In the genomic region with DNA sequence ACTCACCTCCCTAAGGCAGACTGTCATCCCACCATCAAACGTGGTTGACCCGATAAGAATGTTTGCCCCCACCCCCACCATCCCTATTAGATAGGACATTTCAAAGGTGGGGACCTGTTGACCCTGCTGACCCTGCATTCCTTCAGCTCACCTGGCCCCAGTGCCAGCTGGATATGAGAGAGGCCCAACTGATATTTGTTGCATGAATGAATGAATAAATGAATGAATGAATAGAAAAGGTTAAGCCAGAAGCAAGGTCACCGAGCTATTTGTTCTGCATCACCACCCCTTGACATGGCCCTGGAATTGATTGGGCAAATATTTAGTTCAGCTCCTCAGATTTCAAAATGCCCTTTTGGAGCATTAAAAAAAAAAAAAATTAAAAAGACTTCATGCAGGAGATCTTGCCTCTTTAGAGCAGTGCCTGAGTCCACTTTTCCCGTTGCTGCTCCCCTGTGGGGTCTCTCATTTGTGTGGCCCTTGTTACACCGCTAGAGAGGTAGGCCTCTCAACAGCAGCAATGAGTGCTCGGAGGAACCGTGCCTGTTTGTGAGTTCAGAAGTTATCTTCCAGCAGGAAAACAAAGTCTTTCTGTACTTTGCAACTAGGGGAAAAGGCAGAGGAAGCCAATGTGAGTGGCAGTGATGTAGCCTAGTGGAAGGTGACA, we compare ENCODE assay signal across 28 cellular contexts. TPM values are rescaled to one million over a fixed set of nuclear protein-coding genes. Genes with fewer than 3 reads are reported as not detected.
DNase-seq lines count a peak whose midpoint lies in the region; ATAC-seq, FAIRE-seq and TF ChIP-seq lines count a peak whose summit lies in the region.
"Had no signal": no experiment of that assay in that cellular context is flagged by ENCODE, and none has a peak within 500 bp of the region (broad histone marks: within the 10 kb centered on the region; RNA-seq: fewer than 3 reads in every experiment).

No MANE protein-coding gene starts in this region.

- H3K4me3 Mint-ChIP-seq in type B pancreatic cell (no peak overlapping the region), CD14-positive monocyte (no peak overlapping the region)
- H3K4me3 Mint-ChIP-seq: GM23338 had no signal

- no TSS peak for BruUV-seq in HepG2 (replicated peaks; lab: Mats Ljungman, UMichigan)

- POLR2A ChIA-PET in HepG2 (lab: Yijun Ruan, JAX): interaction anchor here (0.6 to 8.1 kb wide), 16 partner anchors 9 to 184 kb away, joined by 3 to 142 read pairs (median 8); a partner anchor contains a TSS

- H3K9me3 Mint-ChIP-seq in type B pancreatic cell: no peaks in the 10 kb centered on the region
- H3K9me3 Mint-ChIP-seq in CD14-positive monocyte: peaks cover 0 to 10% (median 0%) of the 10 kb centered on the region in 7 donors
- H3K9me3 Mint-ChIP-seq: GM23338 had no signal

- H3K4me3 ChIP-seq in HepG2 (replicated peaks in 1 of 3; ENCODE audit: insufficient read depth in 1 of 3, low read depth in 2 of 3, low read length in 3 of 3) (peak overlapping the region in 1 of 3 experiments; percentile 30; a peak in 1 of 6 replicates), osteoblast (ENCODE audit: insufficient read depth, low read length) (no peak overlapping the region)
- H3K4me3 ChIP-seq: GM23338 had no signal

- H3K27ac ChIP-seq in HepG2 (ENCODE audit: extremely low read length, insufficient read depth, low read length): peak overlapping the region; percentile 94
- peak overlapping the region; percentile 67 for H3K27ac ChIP-seq in osteoblast (ENCODE audit: low read depth, low read length)
- H3K27ac ChIP-seq: HL-60 had no signal

- peak in 1 of 2 experiments; percentile 92; a peak in 3 of 4 replicates for TF ChIP-seq EP300 in HepG2 (IDR thresholded peaks at IDR 0.05; ENCODE audit: low read depth in 2 of 2, low read length in 2 of 2)
- TF ChIP-seq EP300 in HepG2 (CRISPR knock-in tag; IDR thresholded peaks at IDR 0.05; ENCODE audit: borderline replicate concordance): peak; percentile 61; the same call in 1 of the 2 replicates

- no peaks in the 10 kb centered on the region for H3K36me3 Mint-ChIP-seq in type B pancreatic cell
- no peaks in the 10 kb centered on the region for H3K36me3 Mint-ChIP-seq in CD14-positive monocyte

- TF ChIP-seq CTCF in HepG2 (CRISPR knock-in tag; IDR thresholded peaks at IDR 0.05) (peak; percentile 44), osteoblast (IDR thresholded peaks at IDR 0.05; ENCODE audit: extremely low read depth, low read depth, low read length) (no peak), type B pancreatic cell (conservative IDR thresholded peaks at IDR 0.05) (no peak), CD14-positive monocyte (IDR thresholded peaks at IDR 0.05) (no peak)

- no peak for TF ChIP-seq RAD21 in HepG2 (CRISPR knock-in tag; IDR thresholded peaks at IDR 0.05)

- H3K27ac Mint-ChIP-seq in type B pancreatic cell: peak overlapping the region; percentile 71
- H3K27ac Mint-ChIP-seq in CD14-positive monocyte: no peak overlapping the region
- H3K27ac Mint-ChIP-seq: GM23338 had no signal

- H3K27me3 ChIP-seq in HepG2 (ENCODE audit: control insufficient read depth in 1 of 2, insufficient read depth in 2 of 2, low read length in 2 of 2) (no peaks in the 10 kb centered on the region), osteoblast (ENCODE audit: insufficient read depth, low read length) (no peaks in the 10 kb centered on the region)

- TF ChIP-seq POLR2A in HepG2 (IDR thresholded peaks at IDR 0.05; ENCODE audit: insufficient read depth in 1 of 2, low read depth in 2 of 2, low read length in 2 of 2): 0 out of 4 replicates have a peak, but pooled peaks of 1 of the 2 experiments have one; percentile 17

- H2AFZ ChIP-seq in HepG2 (ENCODE audit: low read length) (no peak overlapping the region), osteoblast (ENCODE audit: low read length) (no peak overlapping the region)
- H2AFZ ChIP-seq: GM23338 had no signal

- no peaks in the 10 kb centered on the region for H3K9me3 ChIP-seq in HepG2 (ENCODE audit: low read length)
- no peaks in the 10 kb centered on the region for H3K9me3 ChIP-seq in osteoblast (ENCODE audit: low read depth, low read length)
- H3K9me3 ChIP-seq: SK-N-SH had no signal

- in situ Hi-C loops in HepG2 (cut with HindIII; ENCODE audit: extremely low pct_ligation_motif_present, low pct_unique_long_range_greater_than_20kb): no loop called here

- peak overlapping the region; percentile 57 for H3K9ac ChIP-seq in HepG2 (ENCODE audit: insufficient read depth, low read depth, low read length)
- H3K9ac ChIP-seq: SK-N-SH had no signal

- DNase-seq in cardiac septum (ENCODE audit: low spot score) (peak; percentile 66), Right ventricle myocardium inferior (ENCODE audit: missing footprints) (no peak), HepG2 (ENCODE audit: low spot score) (peak; percentile 90), osteoblast (ENCODE audit: insufficient read length, low spot score, missing footprints) (peak; percentile 68), type B pancreatic cell (ENCODE audit: extremely low spot score, unreplicated experiment) (no peak), NCI-H748 treated with DMSO at 0.1 percent for 48 hours (lab: John Stamatoyannopoulos, UW) (no peak), foreskin melanocyte (no peak), CD14-positive monocyte (ENCODE audit: low spot score) (no peak)
- DNase-seq: 8988T, AML-193, DMS53, GDM1, HCEC 1CT, Karpas-422, MM.1S, NCI-H1048, NCI-H1417 treated with DMSO at 0.1 percent for 48 hours, NCI-H187 treated with DMSO at 0.1 percent for 48 hours, NCI-H2107, SIG-M5, SK-N-SH had no signal

- H3K4me2 ChIP-seq in HepG2 (ENCODE audit: low read depth, low read length) (peak overlapping the region; percentile 66), osteoblast (ENCODE audit: insufficient read depth, low read length) (no peak overlapping the region)
- H3K4me2 ChIP-seq: GM23338, SK-N-SH had no signal

- ATAC-seq in Right ventricle myocardium inferior (no peak), HepG2 (peak; percentile 77)
- ATAC-seq: GM23338 had no signal

- peak; percentile 81 for FAIRE-seq in HepG2 (lab: Jason Lieb, UNC)
- FAIRE-seq: D721Med, GM18507 had no signal

- no peaks in the 10 kb centered on the region for H3K79me2 ChIP-seq in HepG2 (ENCODE audit: insufficient read depth, low read length)
- no peaks in the 10 kb centered on the region for H3K79me2 ChIP-seq in osteoblast (ENCODE audit: insufficient read depth, low read length)

- no peaks in the 10 kb centered on the region for H3K4me1 Mint-ChIP-seq in type B pancreatic cell (ENCODE audit: unreplicated experiment)
- no peaks in the 10 kb centered on the region for H3K4me1 Mint-ChIP-seq in CD14-positive monocyte
- H3K4me1 Mint-ChIP-seq: GM23338 had no signal

- intact Hi-C loops in cardiac septum (cut with DNase I): no loop called here
- intact Hi-C loops in Right ventricle myocardium inferior (cut with DNase I): no loop called here
- intact Hi-C loops in HepG2 (cut with micrococcal nuclease; ENCODE audit: unreplicated experiment): no loop called here
- intact Hi-C loops in CD14-positive monocyte (cut with micrococcal nuclease): no loop called here

- H4K20me1 ChIP-seq in HepG2 (ENCODE audit: insufficient read depth, low read length) (no peaks in the 10 kb centered on the region), osteoblast (ENCODE audit: insufficient read depth, low read length) (no peaks in the 10 kb centered on the region)

- CTCF ChIA-PET in HepG2 (lab: Yijun Ruan, JAX; ENCODE audit: low intra/inter-chr PET ratio, low total read pairs): interaction anchor here (1.3 kb wide), 1 partner anchor 64 kb away, joined by 4 read pairs; no protein-coding TSS in a partner anchor

- H3K27me3 Mint-ChIP-seq in type B pancreatic cell: no peaks in the 10 kb centered on the region
- H3K27me3 Mint-ChIP-seq in CD14-positive monocyte (ENCODE audit: low read depth in 3 of 3): peaks cover 0 to 4% (median 0%) of the 10 kb centered on the region in 3 donors

- peaks cover 96% of the 10 kb centered on the region for H3K4me1 ChIP-seq in HepG2 (ENCODE audit: insufficient read depth, low read length)
- peaks cover 30% of the 10 kb centered on the region for H3K4me1 ChIP-seq in osteoblast (ENCODE audit: insufficient read depth, low read length)

- WGBS in HepG2 (ENCODE audit: low lambda C conversion rate): 1% methylated on average over 7 of the region's 7 CpGs

- H3K36me3 ChIP-seq in HepG2 (replicated peaks in 1 of 2; ENCODE audit: control insufficient read depth in 1 of 2, insufficient read depth in 2 of 2, low read length in 2 of 2) (no peaks in the 10 kb centered on the region), osteoblast (ENCODE audit: insufficient read depth, low read length) (no peaks in the 10 kb centered on the region)

RNA-seq across cellular contexts. Expression of a gene that starts 8.5 kb away (rescaled TPM):
- 1.2 TPM for total RNA-seq in cardiac septum
- 4.1 TPM for total RNA-seq in Right ventricle myocardium inferior
- 237 and 498 TPM in 2 replicates for total RNA-seq in HepG2 (2016; rRNA removed; fragmentation: Illumina TruSeq; extraction: Trizol)
- 71.6 and 82.2 TPM in 2 replicates for total RNA-seq in HepG2 (2016; cell fraction: cytosol; rRNA removed; fragmentation: Illumina TruSeq; extraction: Trizol; ENCODE audit: low read depth)
- 219 and 507 TPM in 2 replicates for total RNA-seq in HepG2 (2016; cell fraction: insoluble cytoplasmic fraction; rRNA removed; fragmentation: Illumina TruSeq; extraction: Trizol)
- 187 and 205 TPM in 2 replicates for total RNA-seq in HepG2 (2016; cell fraction: membrane; rRNA removed; fragmentation: Illumina TruSeq; extraction: Trizol)
- 372 and 429 TPM in 2 replicates for total RNA-seq in HepG2 (2016; cell fraction: nucleus; rRNA removed; fragmentation: Illumina TruSeq; extraction: Trizol)
- polyA plus RNA-seq in HepG2 (2011; rRNA removed): 449 and 569 TPM in 2 replicates
- polyA plus RNA-seq in HepG2 (2011; cell fraction: cytosol; rRNA removed): 331 and 435 TPM in 2 replicates
- polyA plus RNA-seq in HepG2 (2011; cell fraction: nucleus; rRNA removed): 165 and 220 TPM in 2 replicates
- polyA plus RNA-seq in HepG2 (2012): 423 and 569 TPM in 2 replicates
- polyA plus RNA-seq in HepG2 (2016; cell fraction: cytosol; fragmentation: Illumina TruSeq; extraction: Trizol; ENCODE audit: low read depth): 81.2 and 88.3 TPM in 2 replicates
- polyA plus RNA-seq in HepG2 (2016; cell fraction: insoluble cytoplasmic fraction; fragmentation: Illumina TruSeq; extraction: Trizol; ENCODE audit: low read depth): 241 and 254 TPM in 2 replicates
- 159 and 171 TPM in 2 replicates for polyA plus RNA-seq in HepG2 (2016; cell fraction: membrane; fragmentation: Illumina TruSeq; extraction: Trizol; ENCODE audit: low read depth)
- 573 and 590 TPM in 2 replicates for polyA plus RNA-seq in HepG2 (2016; cell fraction: nucleus; fragmentation: Illumina TruSeq; extraction: Trizol; ENCODE audit: insufficient read depth, low read depth)
- polyA minus RNA-seq in HepG2 (2011; rRNA and poly(A)+ RNA removed; ENCODE audit: low replicate concordance): 0.30 and 414 TPM in 2 replicates
- 176 and 231 TPM in 2 replicates for polyA minus RNA-seq in HepG2 (2011; cell fraction: cytosol; rRNA and poly(A)+ RNA removed)
- polyA minus RNA-seq in HepG2 (2011; cell fraction: nucleus; rRNA and poly(A)+ RNA removed): 87.0 and 105 TPM in 2 replicates
- 0.36 and 0.59 TPM in 2 replicates for total RNA-seq in osteoblast
- 4.9 and 7.7 TPM in 2 replicates for total RNA-seq in type B pancreatic cell (ENCODE audit: low replicate concordance)
- polyA plus RNA-seq in CD14-positive monocyte: not detected
- total RNA-seq: HT1080 had no signal
- polyA plus RNA-seq: AG04450 had no signal

RNA-seq across cellular contexts. Expression of a gene that starts 11.5 kb away (rescaled TPM):
- total RNA-seq in cardiac septum (not detected), Right ventricle myocardium inferior (not detected), HepG2 (2016; rRNA removed; fragmentation: Illumina TruSeq; extraction: Trizol) (17.2 and 39.1 TPM in 2 replicates), osteoblast (not detected in 2 replicates), type B pancreatic cell (ENCODE audit: low replicate concordance) (1.4 TPM in 2 replicates)
- total RNA-seq in HepG2 (2016; cell fraction: cytosol; rRNA removed; fragmentation: Illumina TruSeq; extraction: Trizol; ENCODE audit: low read depth): 5.1 and 5.2 TPM in 2 replicates
- 18.0 and 38.7 TPM in 2 replicates for total RNA-seq in HepG2 (2016; cell fraction: insoluble cytoplasmic fraction; rRNA removed; fragmentation: Illumina TruSeq; extraction: Trizol)
- total RNA-seq in HepG2 (2016; cell fraction: membrane; rRNA removed; fragmentation: Illumina TruSeq; extraction: Trizol): 9.0 and 10.8 TPM in 2 replicates
- 31.1 and 34.0 TPM in 2 replicates for total RNA-seq in HepG2 (2016; cell fraction: nucleus; rRNA removed; fragmentation: Illumina TruSeq; extraction: Trizol)
- polyA plus RNA-seq in HepG2 (2011; rRNA removed) (57.8 and 82.7 TPM in 2 replicates), CD14-positive monocyte (not detected)
- polyA plus RNA-seq in HepG2 (2011; cell fraction: cytosol; rRNA removed): 51.9 and 68.1 TPM in 2 replicates
- 26.7 and 38.8 TPM in 2 replicates for polyA plus RNA-seq in HepG2 (2011; cell fraction: nucleus; rRNA removed)
- polyA plus RNA-seq in HepG2 (2012): 39.8 and 51.8 TPM in 2 replicates
- polyA plus RNA-seq in HepG2 (2016; cell fraction: cytosol; fragmentation: Illumina TruSeq; extraction: Trizol; ENCODE audit: low read depth): 4.5 and 5.5 TPM in 2 replicates
- polyA plus RNA-seq in HepG2 (2016; cell fraction: insoluble cytoplasmic fraction; fragmentation: Illumina TruSeq; extraction: Trizol; ENCODE audit: low read depth): 17.2 and 17.4 TPM in 2 replicates
- polyA plus RNA-seq in HepG2 (2016; cell fraction: membrane; fragmentation: Illumina TruSeq; extraction: Trizol; ENCODE audit: low read depth): 7.7 and 8.0 TPM in 2 replicates
- 48.5 and 50.8 TPM in 2 replicates for polyA plus RNA-seq in HepG2 (2016; cell fraction: nucleus; fragmentation: Illumina TruSeq; extraction: Trizol; ENCODE audit: insufficient read depth, low read depth)
- 48.7 TPM in 1 of 2 replicates, not detected in the other for polyA minus RNA-seq in HepG2 (2011; rRNA and poly(A)+ RNA removed; ENCODE audit: low replicate concordance)
- 12.7 and 23.3 TPM in 2 replicates for polyA minus RNA-seq in HepG2 (2011; cell fraction: cytosol; rRNA and poly(A)+ RNA removed)
- polyA minus RNA-seq in HepG2 (2011; cell fraction: nucleus; rRNA and poly(A)+ RNA removed): 13.5 and 19.5 TPM in 2 replicates
- total RNA-seq: GM23338, HT1080, NCI-H460 had no signal
- polyA plus RNA-seq: AG04450, GM23338, SK-N-SH had no signal

RNA-seq across cellular contexts. Expression of a gene that starts 39.4 kb away (rescaled TPM):
- total RNA-seq in cardiac septum (24.5 TPM), Right ventricle myocardium inferior (112 TPM), HepG2 (2016; rRNA removed; fragmentation: Illumina TruSeq; extraction: Trizol) (433 and 825 TPM in 2 replicates), osteoblast (2.7 and 5.1 TPM in 2 replicates), type B pancreatic cell (ENCODE audit: low replicate concordance) (3.5 and 7.1 TPM in 2 replicates)
- total RNA-seq in HepG2 (2016; cell fraction: cytosol; rRNA removed; fragmentation: Illumina TruSeq; extraction: Trizol; ENCODE audit: low read depth): 141 and 152 TPM in 2 replicates
- total RNA-seq in HepG2 (2016; cell fraction: insoluble cytoplasmic fraction; rRNA removed; fragmentation: Illumina TruSeq; extraction: Trizol): 426 and 840 TPM in 2 replicates
- 232 and 248 TPM in 2 replicates for total RNA-seq in HepG2 (2016; cell fraction: membrane; rRNA removed; fragmentation: Illumina TruSeq; extraction: Trizol)
- 726 and 813 TPM in 2 replicates for total RNA-seq in HepG2 (2016; cell fraction: nucleus; rRNA removed; fragmentation: Illumina TruSeq; extraction: Trizol)
- polyA plus RNA-seq in HepG2 (2011; rRNA removed) (2,200 and 3,367 TPM in 2 replicates), CD14-positive monocyte (not detected)
- 3,577 and 4,656 TPM in 2 replicates for polyA plus RNA-seq in HepG2 (2011; cell fraction: cytosol; rRNA removed)
- polyA plus RNA-seq in HepG2 (2011; cell fraction: nucleus; rRNA removed): 1,545 and 2,325 TPM in 2 replicates
- polyA plus RNA-seq in HepG2 (2012): 306 and 2,041 TPM in 2 replicates
- polyA plus RNA-seq in HepG2 (2016; cell fraction: cytosol; fragmentation: Illumina TruSeq; extraction: Trizol; ENCODE audit: low read depth): 168 and 171 TPM in 2 replicates
- polyA plus RNA-seq in HepG2 (2016; cell fraction: insoluble cytoplasmic fraction; fragmentation: Illumina TruSeq; extraction: Trizol; ENCODE audit: low read depth): 463 and 467 TPM in 2 replicates
- 216 and 234 TPM in 2 replicates for polyA plus RNA-seq in HepG2 (2016; cell fraction: membrane; fragmentation: Illumina TruSeq; extraction: Trizol; ENCODE audit: low read depth)
- 1,122 and 1,162 TPM in 2 replicates for polyA plus RNA-seq in HepG2 (2016; cell fraction: nucleus; fragmentation: Illumina TruSeq; extraction: Trizol; ENCODE audit: insufficient read depth, low read depth)
- 0.47 and 1,312 TPM in 2 replicates for polyA minus RNA-seq in HepG2 (2011; rRNA and poly(A)+ RNA removed; ENCODE audit: low replicate concordance)
- 680 and 1,323 TPM in 2 replicates for polyA minus RNA-seq in HepG2 (2011; cell fraction: cytosol; rRNA and poly(A)+ RNA removed)
- 461 and 851 TPM in 2 replicates for polyA minus RNA-seq in HepG2 (2011; cell fraction: nucleus; rRNA and poly(A)+ RNA removed)
- total RNA-seq: GM23338, HT1080, NCI-H460 had no signal
- polyA plus RNA-seq: GM23338 had no signal

Comparison
In these comparisons a context has a peak if more than half of its experiments do, and no peak if none do; other contexts are left out.
1. DNase-seq: peak in cardiac septum (single experiment), HepG2 (single experiment) and osteoblast (single experiment); none in Right ventricle myocardium inferior (single experiment), type B pancreatic cell (single experiment), NCI-H748 treated with DMSO at 0.1 percent for 48 hours (single experiment), foreskin melanocyte (single experiment) and CD14-positive monocyte (single experiment).